ENCODE assay signal across 12 cellular contexts in genomic region chr12:65779091-65779642, GRCh38. TPM values are rescaled to one million over a fixed set of nuclear protein-coding genes. Genes with fewer than 3 reads are reported as not detected.
DNase-seq lines count a peak whose midpoint lies in the region; ATAC-seq, FAIRE-seq and TF ChIP-seq lines count a peak whose summit lies in the region.
"Had no signal": no experiment of that assay in that cellular context is flagged by ENCODE, and none has a peak within 500 bp of the region (broad histone marks: within the 10 kb centered on the region; RNA-seq: fewer than 3 reads in every experiment).

No MANE protein-coding gene starts in this region.

- peaks cover 7% of the 10 kb centered on the region for H3K4me1 Mint-ChIP-seq in Caco-2 (ENCODE audit: low read depth, unreplicated experiment)
- H3K4me1 Mint-ChIP-seq in activated naive CD4-positive, alpha-beta T cell treated with anti-CD3 and anti-CD28 coated beads for 36 hours (ENCODE audit: low read depth) = no peaks in the 10 kb centered on the region

- no peaks in the 10 kb centered on the region for H3K79me1 ChIP-seq in H1 (ENCODE audit: low read depth, low read length)

- DNase-seq in Caco-2 = peak; percentile 42 to 58
- DNase-seq in LoVo (ENCODE audit: low spot score) = peak; percentile 10
- DNase-seq in H1 (ENCODE audit: low read depth in 1 of 2, low spot score in 2 of 2) = no peak
- DNase-seq in kidney glomerular epithelial cell (lab: John Stamatoyannopoulos, UW) = peak; percentile 14
- no peak for DNase-seq in occipital lobe (lab: John Stamatoyannopoulos, UW)
- DNase-seq in activated naive CD4-positive, alpha-beta T cell treated with anti-CD3 and anti-CD28 coated beads for 36 hours = no peak
- DNase-seq: activated CD4-positive, alpha-beta T cell treated with anti-CD3 and anti-CD28 coated beads, Interleukin-2, amount 50 U/mL, for 4 hours; left cardiac atrium; NCI-H2227 treated with DMSO at 0.1 percent for 48 hours had no signal

- H3K23ac ChIP-seq in H1 (ENCODE audit: insufficient read length) = no peak overlapping the region

- no peak for TF ChIP-seq POLR2A in H1 (IDR thresholded peaks at IDR 0.05; ENCODE audit: control extremely low read depth in 1 of 2, low read depth in 2 of 2, low read length in 2 of 2)

- no peak overlapping the region for H2AFZ ChIP-seq in H1 (ENCODE audit: low read length)

- BruUV-seq in Caco-2 (replicated peaks; lab: Mats Ljungman, UMichigan) = no TSS peak

- peak overlapping the region; percentile 68; the same call in 1 of the 2 replicates for H2BK20ac ChIP-seq in H1 (ENCODE audit: low read length)

- no peak overlapping the region for H2AK5ac ChIP-seq in H1 (ENCODE audit: low read depth, low read length)

- no peak for TF ChIP-seq EP300 in H1 (IDR thresholded peaks at IDR 0.05; ENCODE audit: borderline replicate concordance in 1 of 2, low read depth in 2 of 2, low read length in 2 of 2)

- TF ChIP-seq RAD21 in H1 (IDR thresholded peaks at IDR 0.05 in 1 of 2, conservative IDR thresholded peaks at IDR 0.05 in 1 of 2; ENCODE audit: low read depth in 2 of 2, low read length in 2 of 2) = no peak

- H3K79me2 ChIP-seq in H1 (ENCODE audit: control insufficient read depth in 1 of 2, insufficient read depth in 2 of 2, low read length in 2 of 2) = no peaks in the 10 kb centered on the region

- H2BK15ac ChIP-seq in H1 (ENCODE audit: low read length) = no peak overlapping the region

- no peak overlapping the region for H4K91ac ChIP-seq in H1 (replicated peaks; ENCODE audit: insufficient read length, low read length)

- H2BK120ac ChIP-seq in H1 (replicated peaks; ENCODE audit: low read depth, low read length) = no peak overlapping the region

- POLR2A ChIA-PET in Caco-2 (lab: Charles Lee) (interaction anchor here (0.6 kb wide), 1 partner anchor 391 kb away, joined by 5 read pairs; no protein-coding TSS in a partner anchor), H1 (lab: Charles Lee; ENCODE audit: partially characterized antibody) (interaction anchor here (0.7 to 2.5 kb wide), 6 partner anchors 9 to 787 kb away, joined by 3 to 9 read pairs (median 4); no protein-coding TSS in a partner anchor)

- H3K27me3 Mint-ChIP-seq in Caco-2 (ENCODE audit: insufficient read depth, unreplicated experiment) = no peaks in the 10 kb centered on the region
- H3K27me3 Mint-ChIP-seq in activated naive CD4-positive, alpha-beta T cell treated with anti-CD3 and anti-CD28 coated beads for 36 hours (ENCODE audit: low read depth) = peaks cover 26% of the 10 kb centered on the region

- no peaks in the 10 kb centered on the region for H4K20me1 ChIP-seq in H1 (replicated peaks in 1 of 2; ENCODE audit: control insufficient read depth in 1 of 2, insufficient read depth in 2 of 2, low read length in 2 of 2)

- peak overlapping the region in 1 of 2 experiments; percentile 25; a peak in 2 of 4 replicates for H3K4me2 ChIP-seq in H1 (ENCODE audit: insufficient read depth in 1 of 2, low read depth in 2 of 2, low read length in 2 of 2)

- H3K18ac ChIP-seq in H1 (ENCODE audit: extremely low read depth, low read length) = no peak overlapping the region

- no peak overlapping the region for H3K27ac ChIP-seq in H1 (ENCODE audit: low read depth, low read length)
- H3K27ac ChIP-seq: SJCRH30 had no signal

- no peak overlapping the region; the same call in 1 of the 2 replicates for H2BK12ac ChIP-seq in H1 (ENCODE audit: low read depth, low read length)

- H3K4me3 ChIP-seq in Caco-2 (ENCODE audit: low read depth, low read length) (no peak overlapping the region), H1 (ENCODE audit: extremely low read depth in 1 of 4, insufficient read depth in 2 of 4, low read depth in 3 of 4, low read length in 4 of 4) (no peak overlapping the region; a peak in 1 of 8 replicates)
- H3K4me3 ChIP-seq: SJCRH30 had no signal

- H3K23me2 ChIP-seq in H1 (ENCODE audit: low read depth, low read length) = no peaks in the 10 kb centered on the region

- intact Hi-C loops in Caco-2 (cut with micrococcal nuclease; ENCODE audit: unreplicated experiment) = no loop called here
- intact Hi-C loops in activated naive CD4-positive, alpha-beta T cell treated with anti-CD3 and anti-CD28 coated beads for 36 hours (cut with micrococcal nuclease) = no loop called here

- peak overlapping the region; percentile 65 for H3K27ac Mint-ChIP-seq in Caco-2 (ENCODE audit: unreplicated experiment)
- H3K27ac Mint-ChIP-seq in activated naive CD4-positive, alpha-beta T cell treated with anti-CD3 and anti-CD28 coated beads for 36 hours = no peak overlapping the region

- H3K9me3 ChIP-seq in Caco-2 (no peaks in the 10 kb centered on the region), H1 (ENCODE audit: insufficient read depth in 2 of 2, low read depth in 1 of 2, low read length in 1 of 2) (peaks cover 3 to 7% of the 10 kb centered on the region in 2 experiments; a peak in 2 of 4 replicates)

- no peak overlapping the region for H4K5ac ChIP-seq in H1 (ENCODE audit: insufficient read length, low read depth, low read length)

- H3K4ac ChIP-seq in H1 (replicated peaks; ENCODE audit: insufficient read length, low read depth, low read length) = no peak overlapping the region

- H3K56ac ChIP-seq in H1 (replicated peaks; ENCODE audit: insufficient read length, low read depth, low read length) = no peak overlapping the region

- H2BK5ac ChIP-seq in H1 (ENCODE audit: low read depth, low read length) = no peak overlapping the region

- no peak overlapping the region for H4K8ac ChIP-seq in H1 (ENCODE audit: extremely low read depth, insufficient read depth, low read length)

- H3K4me1 ChIP-seq in Caco-2 (peaks cover 18% of the 10 kb centered on the region), H1 (replicated peaks in 1 of 4; ENCODE audit: control insufficient read depth in 3 of 4, insufficient read depth in 4 of 4, low read length in 3 of 4) (no peaks in the 10 kb centered on the region; a peak in 2 of 7 replicates)

- H3K14ac ChIP-seq in H1 (ENCODE audit: insufficient read length) = no peak overlapping the region

- FAIRE-seq in H1 (lab: Jason Lieb, UNC) = no peak

- CTCF ChIA-PET in Caco-2 (lab: Charles Lee) (no interaction called here), H1 (lab: Charles Lee; ENCODE audit: partially characterized antibody) (interaction anchor here (0.6 to 1.2 kb wide), 4 partner anchors 9 to 176 kb away, joined by 3 to 6 read pairs (median 4); no protein-coding TSS in a partner anchor)
- CTCF ChIA-PET in activated naive CD4-positive, alpha-beta T cell treated with anti-CD3 and anti-CD28 coated beads for 36 hours (lab: Charles Lee) = no interaction called here

- H3K4me3 Mint-ChIP-seq in Caco-2 (ENCODE audit: unreplicated experiment) = no peak overlapping the region
- no peak overlapping the region for H3K4me3 Mint-ChIP-seq in activated naive CD4-positive, alpha-beta T cell treated with anti-CD3 and anti-CD28 coated beads for 36 hours

- no peak for ATAC-seq in GM18909 (IDR thresholded peaks at IDR 0.05; ENCODE audit: poor library complexity, unreplicated experiment)
- no peak for ATAC-seq in GM21526 (IDR thresholded peaks at IDR 0.05; ENCODE audit: low FRiP score, unreplicated experiment)
- ATAC-seq: left cardiac atrium had no signal

- H3K36me3 Mint-ChIP-seq in Caco-2 (ENCODE audit: insufficient read depth, unreplicated experiment) = no peaks in the 10 kb centered on the region
- H3K36me3 Mint-ChIP-seq in activated naive CD4-positive, alpha-beta T cell treated with anti-CD3 and anti-CD28 coated beads for 36 hours (ENCODE audit: low read depth) = no peaks in the 10 kb centered on the region

- TF ChIP-seq CTCF in Caco-2 (IDR thresholded peaks at IDR 0.05; ENCODE audit: insufficient read depth in 1 of 2, low read depth in 1 of 2, low read length in 1 of 2, severe bottlenecking in 1 of 2, unreplicated experiment in 1 of 2) = no peak
- TF ChIP-seq CTCF in H1 (IDR thresholded peaks at IDR 0.05; ENCODE audit: control extremely low read depth in 1 of 3, insufficient read depth in 1 of 3, low read depth in 1 of 3, low read length in 3 of 3) = no peak

- no peaks in the 10 kb centered on the region for H3K9me3 Mint-ChIP-seq in Caco-2 (ENCODE audit: unreplicated experiment)
- H3K9me3 Mint-ChIP-seq in activated naive CD4-positive, alpha-beta T cell treated with anti-CD3 and anti-CD28 coated beads for 36 hours = peaks cover 3% of the 10 kb centered on the region

- no peaks in the 10 kb centered on the region for H3K27me3 ChIP-seq in Caco-2 (replicated peaks; ENCODE audit: control insufficient read depth, insufficient read depth, low read length)
- no peaks in the 10 kb centered on the region for H3K27me3 ChIP-seq in H1 (replicated peaks in 1 of 4; ENCODE audit: control insufficient read depth in 3 of 4, extremely low read depth in 1 of 4, insufficient read depth in 3 of 4, low read length in 3 of 4)
- H3K27me3 ChIP-seq: SJCRH30 had no signal

- H3K9ac ChIP-seq in H1 (replicated peaks in 1 of 4; ENCODE audit: extremely low read depth in 1 of 4, low read depth in 3 of 4, low read length in 3 of 4) = 0 out of 7 replicates have a peak overlapping the region, but pooled peaks of 1 of the 4 experiments have one; percentile 15

- no peaks in the 10 kb centered on the region for H3K36me3 ChIP-seq in Caco-2 (ENCODE audit: control insufficient read depth, insufficient read depth, low read length)
- no peaks in the 10 kb centered on the region; a peak in 1 of 8 replicates for H3K36me3 ChIP-seq in H1 (ENCODE audit: control insufficient read depth in 2 of 4, insufficient read depth in 4 of 4, low read length in 3 of 4)
- H3K36me3 ChIP-seq: SJCRH30 had no signal

TF ChIP-seq in H1, 55 proteins besides CTCF, POLR2A, EP300 and RAD21 (continues in another document):
- TF ChIP-seq SIRT6 (IDR thresholded peaks at IDR 0.05; ENCODE audit: low read length) = no peak
- no peak for TF ChIP-seq CEBPB (IDR thresholded peaks at IDR 0.05; ENCODE audit: low read depth, low read length)
- no peak for TF ChIP-seq POU5F1 (IDR thresholded peaks at IDR 0.05; ENCODE audit: low read depth, low read length)
- TF ChIP-seq SP1 (IDR thresholded peaks at IDR 0.05; ENCODE audit: low read depth, low read length) = peak; percentile 84
- no peak for TF ChIP-seq CREB1 (IDR thresholded peaks at IDR 0.05)
- no peak for TF ChIP-seq TCF12 (IDR thresholded peaks at IDR 0.05; ENCODE audit: low read depth, low read length)
- TF ChIP-seq CBX5 (IDR thresholded peaks at IDR 0.05; ENCODE audit: low read depth, low read length) = no peak
- no peak for TF ChIP-seq TBP (IDR thresholded peaks at IDR 0.05; ENCODE audit: low read depth, low read length)

RNA-seq across cellular contexts. Expression of gene HMGA2, which starts 45.1 kb away (rescaled TPM):
- total RNA-seq in Caco-2 (2022) (36.7 and 38.8 TPM in 2 replicates), occipital lobe (0.62 TPM)
- total RNA-seq in H1 (2021; fragmentation: NEBNext Ultra II Directional; extraction: Animal tissue kit (Norgen Biotek cat#: 25700)) = 103 and 104 TPM in 2 replicates
- 46.0 and 50.7 TPM in 2 replicates for polyA plus RNA-seq in H1 (2011; rRNA removed)
- 45.4 TPM for polyA plus RNA-seq in H1 (2011; cell fraction: cytosol; rRNA removed)
- polyA plus RNA-seq in H1 (2011; cell fraction: nucleus; rRNA removed) = 77.0 TPM
- 35.0 to 68.1 TPM (median 44.6 TPM) in 4 replicates for polyA plus RNA-seq in H1 (2012, experiment 1 of 2)
- polyA plus RNA-seq in H1 (2012, experiment 2 of 2) = 13.2 TPM
- 89.7 TPM for polyA plus RNA-seq in H1 (2013, experiment 1 of 2)
- 80.7 TPM for polyA plus RNA-seq in H1 (2013, experiment 2 of 2)
- 38.8 and 46.1 TPM in 2 replicates for polyA minus RNA-seq in H1 (2011; rRNA and poly(A)+ RNA removed)
- 64.0 TPM for polyA minus RNA-seq in H1 (2011; cell fraction: cytosol; rRNA and poly(A)+ RNA removed)
- polyA minus RNA-seq in H1 (2011; cell fraction: nucleus; rRNA and poly(A)+ RNA removed) = 103 TPM
- not detected for total RNA-seq in activated naive CD4-positive, alpha-beta T cell treated with anti-CD3 and anti-CD28 coated beads for 36 hours

Comparison
In these comparisons a context has a peak if more than half of its experiments do, and no peak if none do; other contexts are left out.
1. DNase-seq: peak in Caco-2 (2 of 2), LoVo (single experiment) and kidney glomerular epithelial cell (single experiment); none in H1 (0 of 2), occipital lobe (single experiment) and activated naive CD4-positive, alpha-beta T cell treated with anti-CD3 and anti-CD28 coated beads for 36 hours (single experiment).
2. RNA of gene HMGA2, which starts 45.1 kb away (total RNA-seq): 103 to 104 TPM in H1 and 36.7 to 38.8 TPM in Caco-2; 0.62 TPM in occipital lobe (single experiment) and not detected in activated naive CD4-positive, alpha-beta T cell treated with anti-CD3 and anti-CD28 coated beads for 36 hours; every median in the first group is over 10 times any median in the second.